Comparison of ENCODE assay signal across 8 cellular contexts in genomic region chr14:105091335-105092123, GRCh38. TPM values are rescaled to one million over a fixed set of nuclear protein-coding genes. Genes with fewer than 3 reads are reported as not detected.
DNase-seq lines count a peak whose midpoint lies in the region; ATAC-seq and TF ChIP-seq lines count a peak whose summit lies in the region.

No MANE protein-coding gene starts in this region.

- DNase-seq in 8988T (peak; percentile 76), HUDEP-2 (lab: John Stamatoyannopoulos, UW; ENCODE audit: unreplicated experiment in 76 of 76) (peak in 53 of 76 experiments; percentile 2 to 67 (median 35)), caudate nucleus (lab: John Stamatoyannopoulos, UW) (peak in 3 of 61 donors; percentile 22 to 28 (median 27)), mucosa of descending colon (peak; percentile 93 to 96 (median 94)), vagina (ENCODE audit: extremely low spot score in 2 of 2) (no peak), NCI-H146 (lab: John Stamatoyannopoulos, UW) (no peak)
- DNase-seq in stimulated activated CD4-positive, alpha-beta T cell treated with anti-CD3 and anti-CD28 coated beads, Interleukin-2, amount 100 ng/mL, for 48 hours: no peak

- H3K27me3 ChIP-seq in vagina: no peaks in the 10 kb centered on the region

- TF ChIP-seq CTCF in mucosa of descending colon (IDR thresholded peaks at IDR 0.05) (no peak), vagina (IDR thresholded peaks at IDR 0.05) (no peak)

- intact Hi-C loops in mucosa of descending colon (cut with DNase I, micrococcal nuclease): loop anchor here in 1 of 2 donors (10.0 kb wide), 1 partner anchor 73 kb away; the partner anchor contains the start of gene JAG2
- intact Hi-C loops in vagina (cut with DNase I): loop anchor here (10.0 kb wide), 1 partner anchor 193 kb away; no protein-coding TSS in a partner anchor

- H3K4me1 ChIP-seq in mucosa of descending colon (ENCODE audit: low read depth): peaks cover 53% of the 10 kb centered on the region
- peaks cover 58% of the 10 kb centered on the region for H3K4me1 ChIP-seq in vagina

- H3K27ac ChIP-seq in caudate nucleus (ENCODE audit: low read depth, low read length) (peak overlapping the region; percentile 52), vagina (peak overlapping the region; percentile 95)

- H3K9me3 ChIP-seq in mucosa of descending colon (no peaks in the 10 kb centered on the region), vagina (no peaks in the 10 kb centered on the region)

- H3K36me3 ChIP-seq in mucosa of descending colon (ENCODE audit: low read depth): no peaks in the 10 kb centered on the region
- no peaks in the 10 kb centered on the region for H3K36me3 ChIP-seq in vagina

- TF ChIP-seq POLR2A in vagina (IDR thresholded peaks at IDR 0.05): no peak

- H3K4me3 ChIP-seq in mucosa of descending colon (no peak overlapping the region), vagina (no peak overlapping the region)

- peak; percentile 75 for ATAC-seq in mucosa of descending colon
- ATAC-seq in HG03432 (IDR thresholded peaks at IDR 0.05; ENCODE audit: unreplicated experiment): no peak

RNA-seq across cellular contexts. Expression of gene GPR132, which starts 26.3 kb away (rescaled TPM):
- total RNA-seq in mucosa of descending colon (1 to 10 TPM; 1.7 to 4.0 (median 3.1) TPM), vagina (9.1 TPM)

Comparison
In these comparisons a context has a peak if more than half of its experiments do, and no peak if none do; other contexts are left out.
1. DNase-seq: peak in 8988T (single experiment), HUDEP-2 (53 of 76) and mucosa of descending colon (3 of 3); none in vagina (0 of 2), NCI-H146 (single experiment) and stimulated activated CD4-positive, alpha-beta T cell treated with anti-CD3 and anti-CD28 coated beads, Interleukin-2, amount 100 ng/mL, for 48 hours (0 of 2).